In the genomic region with DNA sequence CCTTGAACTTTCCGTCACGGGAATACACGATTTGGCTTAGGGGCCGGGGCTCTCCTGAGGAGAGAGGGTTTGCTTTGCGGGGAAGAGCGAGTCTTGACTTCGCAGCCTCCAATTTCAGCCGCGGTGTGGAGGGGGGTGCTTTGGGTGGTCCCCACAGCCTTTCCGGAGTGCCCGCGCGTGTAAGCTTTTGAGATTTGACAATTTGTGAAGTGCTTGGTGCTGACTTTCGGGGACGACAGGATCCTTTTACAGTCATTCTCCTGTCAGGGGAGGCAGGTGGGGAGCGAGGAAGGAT, we compare ENCODE assay signal across 8 cellular contexts. TPM values are rescaled to one million over a fixed set of nuclear protein-coding genes. Genes with fewer than 3 reads are reported as not detected.
DNase-seq lines count a peak whose midpoint lies in the region; ATAC-seq and TF ChIP-seq lines count a peak whose summit lies in the region.

No MANE protein-coding gene starts in this region.

- no peaks in the 10 kb centered on the region for H3K27me3 ChIP-seq in transverse colon

- WGBS in transverse colon (ENCODE audit: low coverage in 1 of 2), 2 donors: 56% methylated on average over 16 of the region's 16 CpGs; no CpG with 5 or more reads in 1 of the 2 donors

- peak; percentile 4 for ATAC-seq in memory B cell (ENCODE audit: low read depth)
- ATAC-seq in HG03342 (IDR thresholded peaks at IDR 0.05; ENCODE audit: unreplicated experiment): no peak

- no peaks in the 10 kb centered on the region for H3K9me3 ChIP-seq in transverse colon

- in situ Hi-C loops in astrocyte of the spinal cord (cut with HindIII; ENCODE audit: low sequenced_read_pairs) (no loop called here), transverse colon (cut with MboI; ENCODE audit: low pct_ligation_motif_present in 1 of 4, low pct_unique_long_range_greater_than_20kb in 1 of 4, low sequenced_read_pairs in 3 of 4) (loop anchor here in 1 of 4 donors (25.0 kb wide), 1 partner anchor 1600 kb away; a partner anchor contains a TSS)

- DNase-seq in Calu3 (no peak), astrocyte of the spinal cord (ENCODE audit: low read depth, low spot score) (peak; percentile 19), memory B cell (ENCODE audit: low spot score in 2 of 2) (no peak), transverse colon (no peak), GDM1 (lab: John Stamatoyannopoulos, UW) (no peak), NCI-H1436 treated with DMSO at 0.1 percent for 48 hours (lab: John Stamatoyannopoulos, UW) (no peak)

- CTCF ChIA-PET in Calu3 (lab: Charles Lee): no interaction called here

- H3K4me3 Mint-ChIP-seq in Calu3 (ENCODE audit: low read depth, unreplicated experiment): peak overlapping the region; percentile 87
- peak overlapping the region; percentile 75 to 92 (median 89) for H3K4me3 Mint-ChIP-seq in IgD-negative memory B cell
- peak overlapping the region; percentile 92 for H3K4me3 Mint-ChIP-seq in memory B cell

- intact Hi-C loops in Calu3 (cut with micrococcal nuclease; ENCODE audit: unreplicated experiment) (loop anchor here (5.0 kb wide), 1 partner anchor 35 kb away; no protein-coding TSS in a partner anchor), transverse colon (cut with DNase I; ENCODE audit: low total_unique reads) (no loop called here)

- H3K4me3 ChIP-seq in astrocyte of the spinal cord (ENCODE audit: low read depth, low read length) (peak overlapping the region; percentile 56), transverse colon (peak overlapping the region; percentile 42 to 68 (median 54))

- no peaks in the 10 kb centered on the region for H3K9me3 Mint-ChIP-seq in Calu3 (ENCODE audit: low read depth, unreplicated experiment)
- peaks cover 0 to 4% (median 0%) of the 10 kb centered on the region in 3 donors for H3K9me3 Mint-ChIP-seq in IgD-negative memory B cell
- no peaks in the 10 kb centered on the region for H3K9me3 Mint-ChIP-seq in memory B cell

- H3K27me3 Mint-ChIP-seq in Calu3 (ENCODE audit: unreplicated experiment): no peaks in the 10 kb centered on the region
- peaks cover 10% of the 10 kb centered on the region for H3K27me3 Mint-ChIP-seq in IgD-negative memory B cell
- H3K27me3 Mint-ChIP-seq in memory B cell: peaks cover 4% of the 10 kb centered on the region

- TF ChIP-seq CTCF in Calu3 (IDR thresholded peaks at IDR 0.05; ENCODE audit: unreplicated experiment): no peak
- no peak for TF ChIP-seq CTCF in astrocyte of the spinal cord (IDR thresholded peaks at IDR 0.05; ENCODE audit: low read depth, low read length)
- TF ChIP-seq CTCF in transverse colon (IDR thresholded peaks at IDR 0.05): no peak

- H3K36me3 Mint-ChIP-seq in Calu3 (ENCODE audit: insufficient read depth, unreplicated experiment) (peaks cover 29% of the 10 kb centered on the region), IgD-negative memory B cell (no peaks in the 10 kb centered on the region), memory B cell (peaks cover 2% of the 10 kb centered on the region)

- no peak for TF ChIP-seq POLR2A in transverse colon (IDR thresholded peaks at IDR 0.05)

- peak overlapping the region; percentile 91 to 96 (median 93) for H3K27ac ChIP-seq in transverse colon

- H3K36me3 ChIP-seq in transverse colon: no peaks in the 10 kb centered on the region

- peaks cover 0 to 4% (median 3%) of the 10 kb centered on the region in 4 donors for H3K4me1 ChIP-seq in transverse colon

- no peak for TF ChIP-seq EP300 in transverse colon (IDR thresholded peaks at IDR 0.05; ENCODE audit: low read depth)

- H3K4me1 Mint-ChIP-seq in Calu3 (ENCODE audit: low read depth, unreplicated experiment) (peaks cover 10% of the 10 kb centered on the region), IgD-negative memory B cell (peaks cover 6 to 9% (median 7%) of the 10 kb centered on the region in 3 donors), memory B cell (peaks cover 6% of the 10 kb centered on the region)

- BruUV-seq in Calu3 (replicated peaks; lab: Mats Ljungman, UMichigan): TSS peak; percentile 68

- peak overlapping the region; percentile 80 for H3K27ac Mint-ChIP-seq in Calu3 (ENCODE audit: unreplicated experiment)
- peak overlapping the region; percentile 73 to 92 (median 78) for H3K27ac Mint-ChIP-seq in IgD-negative memory B cell
- peak overlapping the region; percentile 89 for H3K27ac Mint-ChIP-seq in memory B cell

RNA-seq across cellular contexts. Expression of a gene that starts 0.4 kb away (rescaled TPM):
- 14.2 and 14.4 TPM in 2 replicates for total RNA-seq in Calu3 (2022)
- polyA plus RNA-seq in IgD-negative memory B cell: 0.56 TPM
- 10 to 100 TPM in 3 of 4 donors, 1 to 10 TPM in 1; 9.7 to 21.1 (median 13.8) TPM for total RNA-seq in transverse colon
